ENCODE assay signal across 5 cellular contexts in genomic region chr1:192986748-192987334, GRCh38.
DNase-seq lines count a peak whose midpoint lies in the region; ATAC-seq and TF ChIP-seq lines count a peak whose summit lies in the region.
"Not testable (repeated sequence)": the region's sequence is repeated elsewhere in the genome, so short reads cannot be mapped to it uniquely, and the experiment has no call there.

No MANE protein-coding gene starts in this region.

- not testable (repeated sequence) for H3K9me3 Mint-ChIP-seq in activated T-helper 17 cell treated with anti-CD3 and anti-CD28 coated beads, Interleukin-2, amount 50 U/mL, for 72 hours

- TF ChIP-seq CTCF in colonic mucosa (IDR thresholded peaks at IDR 0.05); spleen (IDR thresholded peaks at IDR 0.05 in 8 of 11, conservative IDR thresholded peaks at IDR 0.05 in 3 of 11); stomach (IDR thresholded peaks at IDR 0.05); transverse colon (IDR thresholded peaks at IDR 0.05): not testable (repeated sequence)

- H3K36me3 Mint-ChIP-seq in activated T-helper 17 cell treated with anti-CD3 and anti-CD28 coated beads, Interleukin-2, amount 50 U/mL, for 72 hours (ENCODE audit: low read depth) = peaks cover 18% of the 10 kb centered on the region

- H3K27ac ChIP-seq in colonic mucosa = peak overlapping the region; percentile 33
- H3K27ac ChIP-seq in spleen = not testable (repeated sequence)
- H3K27ac ChIP-seq in stomach = peak overlapping the region in 3 of 5 donors; percentile 21 to 24 (median 21)
- H3K27ac ChIP-seq in transverse colon = peak overlapping the region in 3 of 4 donors; percentile 19 to 35 (median 35)

- H3K4me1 ChIP-seq in colonic mucosa, spleen, stomach, transverse colon: not testable (repeated sequence)

- not testable (repeated sequence) for H3K27me3 ChIP-seq in colonic mucosa; spleen (replicated peaks in 1 of 7); stomach; transverse colon

- intact Hi-C loops in colonic mucosa (cut with DNase I); spleen (cut with DNase I; ENCODE audit: low total_unique reads); stomach (cut with DNase I; ENCODE audit: low total_unique reads); transverse colon (cut with DNase I; ENCODE audit: low total_unique reads): not testable (repeated sequence)

- in situ Hi-C loops in transverse colon (cut with MboI; ENCODE audit: low pct_ligation_motif_present in 1 of 4, low pct_unique_long_range_greater_than_20kb in 1 of 4, low sequenced_read_pairs in 3 of 4) = not testable (repeated sequence)

- H3K4me1 Mint-ChIP-seq in activated T-helper 17 cell treated with anti-CD3 and anti-CD28 coated beads, Interleukin-2, amount 50 U/mL, for 72 hours = peaks cover 36% of the 10 kb centered on the region

- peak overlapping the region; percentile 64 for H3K4me3 Mint-ChIP-seq in activated T-helper 17 cell treated with anti-CD3 and anti-CD28 coated beads, Interleukin-2, amount 50 U/mL, for 72 hours

- 90 to 98% (median 96%) methylated on average over 6 to 38 of the region's 38 CpGs for WGBS in spleen, 5 donors
- 79 to 91% (median 88%) methylated on average over 4 to 38 of the region's 38 CpGs for WGBS in stomach, 5 donors
- WGBS in transverse colon (ENCODE audit: low coverage in 1 of 2), 2 donors = 89 to 100% methylated on average over 3 to 17 of the region's 38 CpGs

- H3K4me3 ChIP-seq in colonic mucosa, spleen, stomach, transverse colon: not testable (repeated sequence)

- not testable (repeated sequence) for ATAC-seq in activated T-helper 17 cell treated with anti-CD3 and anti-CD28 coated beads, Interleukin-2, amount 50 U/mL, for 72 hours (replicated peaks)

- TF ChIP-seq EP300 in stomach (IDR thresholded peaks at IDR 0.05); transverse colon (IDR thresholded peaks at IDR 0.05; ENCODE audit: low read depth): not testable (repeated sequence)

- not testable (repeated sequence) for H3K27me3 Mint-ChIP-seq in activated T-helper 17 cell treated with anti-CD3 and anti-CD28 coated beads, Interleukin-2, amount 50 U/mL, for 72 hours

- not testable (repeated sequence) for TF ChIP-seq POLR2A in spleen (IDR thresholded peaks at IDR 0.05); stomach (IDR thresholded peaks at IDR 0.05); transverse colon (IDR thresholded peaks at IDR 0.05)

- H3K27ac Mint-ChIP-seq in activated T-helper 17 cell treated with anti-CD3 and anti-CD28 coated beads, Interleukin-2, amount 50 U/mL, for 72 hours = peak overlapping the region; percentile 94

- not testable (repeated sequence) for H3K9ac ChIP-seq in colonic mucosa (ENCODE audit: low read depth in 2 of 2, low read length in 2 of 2)

- not testable (repeated sequence) for DNase-seq in colonic mucosa, stomach, transverse colon
- DNase-seq in spleen = peak; percentile 61

- H3K36me3 ChIP-seq in colonic mucosa, spleen, stomach, transverse colon: not testable (repeated sequence)

- H3K9me3 ChIP-seq in colonic mucosa, spleen, stomach, transverse colon: not testable (repeated sequence)
